In genomic region chr14:55707365-55707804, GRCh38 we compare ENCODE assay signal across 7 cellular contexts.
DNase-seq lines count a peak whose midpoint lies in the region; ATAC-seq and TF ChIP-seq lines count a peak whose summit lies in the region.

No MANE protein-coding gene starts in this region.

- TF ChIP-seq CTCF in GM12864 (IDR thresholded peaks at IDR 0.05; ENCODE audit: low read depth, low read length, missing control alignments), result peak; percentile 33
- peak; percentile 54 for TF ChIP-seq CTCF in kidney epithelial cell (IDR thresholded peaks at IDR 0.05; ENCODE audit: insufficient read depth, low read length, poor library complexity, severe bottlenecking)

- no peaks in the 10 kb centered on the region for H3K36me3 ChIP-seq in kidney epithelial cell (ENCODE audit: control insufficient read depth, insufficient read depth, low read length)

- H3K27me3 ChIP-seq in kidney epithelial cell (ENCODE audit: control insufficient read depth, insufficient read depth, low read length), result no peaks in the 10 kb centered on the region

- no peak for ATAC-seq in HG03457 (IDR thresholded peaks at IDR 0.05; ENCODE audit: unreplicated experiment)

- DNase-seq in GM12864 (ENCODE audit: low read depth) (no peak), NCI-H1694 treated with DMSO at 0.1 percent for 48 hours (lab: John Stamatoyannopoulos, UW) (peak; percentile 45), astrocyte of the hippocampus (ENCODE audit: low read depth, low spot score) (peak; percentile 66), kidney epithelial cell (ENCODE audit: low read depth) (no peak)
- DNase-seq in activated CD4-positive, alpha-beta T cell treated with anti-CD3 and anti-CD28 coated beads for 1 hour, result no peak
- DNase-seq in activated naive CD4-positive, alpha-beta T cell treated with Interleukin-2 at 50 U/mL for 16 hours, result no peak

- H3K4me3 ChIP-seq in GM12864 (ENCODE audit: low read depth, low read length) (no peak overlapping the region), kidney epithelial cell (ENCODE audit: low read depth, low read length) (no peak overlapping the region)

Comparison
In these comparisons a context has a peak if more than half of its experiments do, and no peak if none do; other contexts are left out.
1. DNase-seq: peak in NCI-H1694 treated with DMSO at 0.1 percent for 48 hours (single experiment) and astrocyte of the hippocampus (single experiment); none in GM12864 (single experiment), kidney epithelial cell (single experiment), activated CD4-positive, alpha-beta T cell treated with anti-CD3 and anti-CD28 coated beads for 1 hour (single experiment) and activated naive CD4-positive, alpha-beta T cell treated with Interleukin-2 at 50 U/mL for 16 hours (single experiment).